ENCODE assay signal across 17 cellular contexts in the genomic region with DNA sequence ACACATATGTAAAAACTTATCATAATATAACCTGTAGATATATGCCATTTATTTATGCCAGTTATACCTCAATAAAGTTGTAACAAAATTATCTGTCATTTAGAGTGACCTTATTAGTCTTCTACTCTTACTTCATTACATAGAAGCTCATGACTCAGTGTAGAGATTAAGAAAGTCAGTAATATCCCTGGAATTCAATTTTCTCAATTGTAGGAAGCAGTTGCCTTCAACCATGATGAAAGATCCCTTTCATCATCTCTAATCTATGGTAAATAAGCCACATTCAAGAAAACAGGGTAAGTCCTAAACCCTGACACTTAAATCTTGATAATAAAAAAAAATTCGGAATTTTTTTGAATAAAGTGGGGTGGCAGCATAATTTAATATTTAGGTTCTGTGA.
DNase-seq lines count a peak whose midpoint lies in the region; ATAC-seq and TF ChIP-seq lines count a peak whose summit lies in the region.
"Had no signal": no experiment of that assay in that cellular context is flagged by ENCODE, and none has a peak within 500 bp of the region (broad histone marks: within the 10 kb centered on the region; RNA-seq: fewer than 3 reads in every experiment).

No MANE protein-coding gene starts in this region.

- H3K9me3 Mint-ChIP-seq in MCF 10A (ENCODE audit: unreplicated experiment) = no peaks in the 10 kb centered on the region
- peaks cover 11% of the 10 kb centered on the region for H3K9me3 Mint-ChIP-seq in stimulated activated memory B cell treated with anti-CD40 and anti-IgM and Interleukin-4, amounts not matched to agents 10 μg/mL and 1 μg/mL and 100 μg/mL, for 72 hours

- no TSS peak for BruUV-seq in MCF 10A (replicated peaks; lab: Mats Ljungman, UMichigan)

- no peaks in the 10 kb centered on the region for H3K27me3 ChIP-seq in breast epithelium
- H3K27me3 ChIP-seq in RWPE2 (ENCODE audit: insufficient read depth, poor library complexity, severe bottlenecking) = no peaks in the 10 kb centered on the region
- H3K27me3 ChIP-seq: Peyer's patch had no signal

- DNase-seq in MCF 10A (ENCODE audit: unreplicated experiment) = peak; percentile 34
- no peak for DNase-seq in breast epithelium (ENCODE audit: low spot score in 2 of 2)
- DNase-seq in RWPE2 (ENCODE audit: low spot score) = no peak
- DNase-seq in fibroblast of gingiva (ENCODE audit: low read depth) = peak; percentile 17
- no peak for DNase-seq in NCI-H345 treated with DMSO at 0.1 percent for 48 hours (lab: John Stamatoyannopoulos, UW; ENCODE audit: unreplicated experiment)
- no peak for DNase-seq in NCI-H748 (lab: John Stamatoyannopoulos, UW; ENCODE audit: unreplicated experiment)
- no peak for DNase-seq in activated T-cell treated with anti-CD3 and anti-CD28 coated beads, Interleukin-2, amount 50 U/mL, for 1 hour
- DNase-seq: DMS 273 treated with DMSO at 0.1 percent for 48 hours, DND-41, Kasumi-1, NCI-H526, Peyer's patch, Right ventricle myocardium superior had no signal

- H3K9me3 ChIP-seq in breast epithelium (no peaks in the 10 kb centered on the region), RWPE2 (ENCODE audit: severe bottlenecking) (no peaks in the 10 kb centered on the region)
- H3K9me3 ChIP-seq: HAP-1, Peyer's patch had no signal

- H3K4me1 Mint-ChIP-seq in MCF 10A (ENCODE audit: insufficient read depth, unreplicated experiment) = peaks cover 22% of the 10 kb centered on the region
- no peaks in the 10 kb centered on the region for H3K4me1 Mint-ChIP-seq in stimulated activated memory B cell treated with anti-CD40 and anti-IgM and Interleukin-4, amounts not matched to agents 10 μg/mL and 1 μg/mL and 100 μg/mL, for 72 hours
- H3K4me1 Mint-ChIP-seq: B cell had no signal

- TF ChIP-seq CTCF in MCF 10A (IDR thresholded peaks at IDR 0.05; ENCODE audit: unreplicated experiment) (no peak), breast epithelium (IDR thresholded peaks at IDR 0.05) (no peak), RWPE2 (IDR thresholded peaks at IDR 0.05; ENCODE audit: poor library complexity, severe bottlenecking) (no peak)

- H3K27ac ChIP-seq in breast epithelium = no peak overlapping the region
- peak overlapping the region; percentile 74 for H3K27ac ChIP-seq in RWPE2 (ENCODE audit: poor library complexity, severe bottlenecking)
- H3K27ac ChIP-seq: 22Rv1, Peyer's patch had no signal

- intact Hi-C loops in MCF 10A (cut with micrococcal nuclease) = no loop called here
- intact Hi-C loops in breast epithelium (cut with DNase I; ENCODE audit: low total_unique reads) = no loop called here

- no peaks in the 10 kb centered on the region for H3K27me3 Mint-ChIP-seq in MCF 10A (ENCODE audit: insufficient read depth, unreplicated experiment)
- H3K27me3 Mint-ChIP-seq in stimulated activated memory B cell treated with anti-CD40 and anti-IgM and Interleukin-4, amounts not matched to agents 10 μg/mL and 1 μg/mL and 100 μg/mL, for 72 hours = peaks cover 49% of the 10 kb centered on the region
- H3K27me3 Mint-ChIP-seq: B cell had no signal

- CTCF ChIA-PET in MCF 10A (lab: Yijun Ruan, JAX) = no interaction called here

- no peak overlapping the region for H3K27ac Mint-ChIP-seq in MCF 10A (ENCODE audit: low read depth, unreplicated experiment)
- no peak overlapping the region for H3K27ac Mint-ChIP-seq in stimulated activated memory B cell treated with anti-CD40 and anti-IgM and Interleukin-4, amounts not matched to agents 10 μg/mL and 1 μg/mL and 100 μg/mL, for 72 hours
- H3K27ac Mint-ChIP-seq: B cell had no signal

- H3K36me3 ChIP-seq in breast epithelium = no peaks in the 10 kb centered on the region
- H3K36me3 ChIP-seq in RWPE2 (ENCODE audit: low read depth) = no peaks in the 10 kb centered on the region
- H3K36me3 ChIP-seq: HAP-1, Peyer's patch had no signal

- no peak overlapping the region for H3K4me3 ChIP-seq in breast epithelium
- no peak overlapping the region for H3K4me3 ChIP-seq in RWPE2 (ENCODE audit: severe bottlenecking)
- H3K4me3 ChIP-seq: HAP-1, Peyer's patch had no signal

- H3K4me3 Mint-ChIP-seq in MCF 10A (ENCODE audit: unreplicated experiment) = no peak overlapping the region
- no peak overlapping the region for H3K4me3 Mint-ChIP-seq in stimulated activated memory B cell treated with anti-CD40 and anti-IgM and Interleukin-4, amounts not matched to agents 10 μg/mL and 1 μg/mL and 100 μg/mL, for 72 hours
- H3K4me3 Mint-ChIP-seq: B cell had no signal

- no peaks in the 10 kb centered on the region for H3K36me3 Mint-ChIP-seq in MCF 10A (ENCODE audit: insufficient read depth, unreplicated experiment)
- H3K36me3 Mint-ChIP-seq in stimulated activated memory B cell treated with anti-CD40 and anti-IgM and Interleukin-4, amounts not matched to agents 10 μg/mL and 1 μg/mL and 100 μg/mL, for 72 hours = no peaks in the 10 kb centered on the region

- POLR2A ChIA-PET in MCF 10A (lab: Yijun Ruan, JAX) = no interaction called here

- ATAC-seq in RWPE2 (ENCODE audit: low read depth) = peak; percentile 56
- no peak for ATAC-seq in stimulated activated memory B cell treated with anti-CD40 and anti-IgM and Interleukin-4, amounts not matched to agents 10 μg/mL and 1 μg/mL and 100 μg/mL, for 72 hours

- TF ChIP-seq POLR2A in breast epithelium (IDR thresholded peaks at IDR 0.05) = no peak

- H3K4me1 ChIP-seq in breast epithelium = no peaks in the 10 kb centered on the region
- H3K4me1 ChIP-seq in RWPE2 (ENCODE audit: insufficient read depth, poor library complexity, severe bottlenecking) = peaks cover 37% of the 10 kb centered on the region
- H3K4me1 ChIP-seq: HAP-1, Peyer's patch had no signal

Comparison
In these comparisons a context has a peak if more than half of its experiments do, and no peak if none do; other contexts are left out.
1. DNase-seq: peak in MCF 10A (single experiment) and fibroblast of gingiva (single experiment); none in breast epithelium (0 of 2), RWPE2 (single experiment), NCI-H345 treated with DMSO at 0.1 percent for 48 hours (single experiment), NCI-H748 (single experiment) and activated T-cell treated with anti-CD3 and anti-CD28 coated beads, Interleukin-2, amount 50 U/mL, for 1 hour (single experiment).